In the genomic region with DNA sequence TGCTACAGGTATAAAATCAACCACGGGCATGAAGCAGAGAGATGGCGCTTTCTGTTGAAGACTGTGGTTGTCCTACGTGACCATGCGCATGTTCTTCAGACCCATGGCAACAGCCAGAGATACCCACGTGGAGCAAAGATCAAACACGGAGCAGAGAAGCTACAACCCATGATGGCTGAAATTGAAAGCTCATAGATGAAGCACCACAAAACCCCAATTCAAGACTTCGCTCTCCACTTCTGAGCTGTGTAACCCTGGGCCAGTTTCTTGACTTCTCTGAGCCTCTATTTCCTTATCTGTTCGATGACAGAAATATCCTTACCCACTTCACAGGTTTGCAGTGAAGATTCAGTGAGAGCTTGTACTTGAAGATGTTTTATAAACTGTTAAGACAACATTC, we compare ENCODE assay signal across 14 cellular contexts. TPM values are rescaled to one million over a fixed set of nuclear protein-coding genes. Genes with fewer than 3 reads are reported as not detected.
DNase-seq lines count a peak whose midpoint lies in the region; ATAC-seq and TF ChIP-seq lines count a peak whose summit lies in the region.
"Had no signal": no experiment of that assay in that cellular context is flagged by ENCODE, and none has a peak within 500 bp of the region (broad histone marks: within the 10 kb centered on the region; RNA-seq: fewer than 3 reads in every experiment).

No MANE protein-coding gene starts in this region.

- no peak overlapping the region for H3K4me2 ChIP-seq in IMR-90 (ENCODE audit: low read depth, low read length)
- H3K4me2 ChIP-seq in mesenchymal stem cell (ENCODE audit: low read length, poor library complexity, severe bottlenecking) = no peak overlapping the region
- H3K4me2 ChIP-seq: GM23338 had no signal

- no peak overlapping the region for H3K27ac Mint-ChIP-seq in stimulated activated effector memory CD8-positive, alpha-beta T cell treated with anti-CD3 and anti-CD28 coated beads, Interleukin-12 subunit alpha, Interleukin-12 subunit beta, amount 100 ng/mL, for 72 hours
- H3K27ac Mint-ChIP-seq: CD4-positive, alpha-beta T cell; GM23338 had no signal

- no peak overlapping the region for H3K4ac ChIP-seq in IMR-90 (ENCODE audit: low read depth, low read length)
- H3K4ac ChIP-seq in mesenchymal stem cell (ENCODE audit: low read depth in 1 of 2, low read length in 2 of 2) = no peak overlapping the region

- no peak overlapping the region for H3K18ac ChIP-seq in IMR-90 (ENCODE audit: low read depth, low read length)
- H3K18ac ChIP-seq in mesenchymal stem cell (ENCODE audit: low read depth in 1 of 2, low read length in 2 of 2) = no peak overlapping the region

- no peak for TF ChIP-seq RAD21 in IMR-90 (IDR thresholded peaks at IDR 0.05; ENCODE audit: low read length)

- no peak overlapping the region for H3K56ac ChIP-seq in IMR-90 (ENCODE audit: extremely low read depth, insufficient read depth, low read length)

- H3K14ac ChIP-seq in IMR-90 (replicated peaks; ENCODE audit: low read depth, low read length) (no peak overlapping the region), mesenchymal stem cell (ENCODE audit: low read length in 2 of 2) (no peak overlapping the region)

- peaks cover 13% of the 10 kb centered on the region for H3K4me1 ChIP-seq in cardiac muscle cell (ENCODE audit: low read depth)
- H3K4me1 ChIP-seq in IMR-90 (ENCODE audit: control insufficient read depth, insufficient read depth, low read length) = no peaks in the 10 kb centered on the region
- H3K4me1 ChIP-seq in mesenchymal stem cell (ENCODE audit: control insufficient read depth, insufficient read depth, low read depth, low read length) = peaks cover 6% of the 10 kb centered on the region

- POLR2A ChIA-PET in IMR-90 (lab: Charles Lee; ENCODE audit: unreplicated experiment) = no interaction called here

- H3K23ac ChIP-seq in IMR-90 (ENCODE audit: low read depth, low read length) (no peak overlapping the region), mesenchymal stem cell (ENCODE audit: low read length in 2 of 2) (no peak overlapping the region)

- BruUV-seq in IMR-90 (replicated peaks; lab: Mats Ljungman, UMichigan) = no TSS peak

- H3K9me3 ChIP-seq in cardiac muscle cell (ENCODE audit: low read depth) = no peaks in the 10 kb centered on the region
- H3K9me3 ChIP-seq in IMR-90 (ENCODE audit: control insufficient read depth, insufficient read depth, low read length) = no peaks in the 10 kb centered on the region
- H3K9me3 ChIP-seq in mesenchymal stem cell (ENCODE audit: control insufficient read depth, low read length) = no peaks in the 10 kb centered on the region

- CTCF ChIA-PET in IMR-90 (lab: Yijun Ruan, JAX) = no interaction called here

- H3K9me1 ChIP-seq in IMR-90 (ENCODE audit: insufficient read depth, low read length) = no peaks in the 10 kb centered on the region

- H2BK15ac ChIP-seq in IMR-90 (ENCODE audit: low read depth, low read length) (no peak overlapping the region), mesenchymal stem cell (ENCODE audit: low read depth, poor library complexity, severe bottlenecking) (no peak overlapping the region)

- dilution Hi-C loops in IMR-90 (cut with HindIII; ENCODE audit: low sequenced_read_pairs, unreplicated experiment) = no loop called here

- no peaks in the 10 kb centered on the region for H3K36me3 Mint-ChIP-seq in stimulated activated effector memory CD8-positive, alpha-beta T cell treated with anti-CD3 and anti-CD28 coated beads, Interleukin-12 subunit alpha, Interleukin-12 subunit beta, amount 100 ng/mL, for 72 hours

- no peak overlapping the region for H2AK9ac ChIP-seq in IMR-90 (replicated peaks; ENCODE audit: low read depth, low read length, poor library complexity)

- no peak overlapping the region for H4K5ac ChIP-seq in IMR-90 (ENCODE audit: low read depth, low read length)

- H2BK5ac ChIP-seq in IMR-90 (ENCODE audit: low read depth, low read length, poor library complexity, severe bottlenecking) (no peak overlapping the region), mesenchymal stem cell (ENCODE audit: low read depth, low read length, poor library complexity, severe bottlenecking) (no peak overlapping the region)

- H3K27me3 ChIP-seq in cardiac muscle cell (no peaks in the 10 kb centered on the region), IMR-90 (ENCODE audit: control insufficient read depth, insufficient read depth, low read length) (peaks cover 28% of the 10 kb centered on the region), mesenchymal stem cell (ENCODE audit: control insufficient read depth in 1 of 2, insufficient read depth in 1 of 2, low read length in 2 of 2) (peaks cover 0 to 10% of the 10 kb centered on the region in 2 experiments)

- H2BK20ac ChIP-seq in IMR-90 (ENCODE audit: low read depth, low read length) = no peak overlapping the region

- H3K4me1 Mint-ChIP-seq in stimulated activated effector memory CD8-positive, alpha-beta T cell treated with anti-CD3 and anti-CD28 coated beads, Interleukin-12 subunit alpha, Interleukin-12 subunit beta, amount 100 ng/mL, for 72 hours = peaks cover 6% of the 10 kb centered on the region

- H4K91ac ChIP-seq in IMR-90 (ENCODE audit: insufficient read depth, low read depth, low read length) (no peak overlapping the region), mesenchymal stem cell (ENCODE audit: low read length) (no peak overlapping the region)

- no peak for TF ChIP-seq POLR2A in IMR-90 (IDR thresholded peaks at IDR 0.05; ENCODE audit: low read depth, low read length)

- H3K4me3 Mint-ChIP-seq in stimulated activated effector memory CD8-positive, alpha-beta T cell treated with anti-CD3 and anti-CD28 coated beads, Interleukin-12 subunit alpha, Interleukin-12 subunit beta, amount 100 ng/mL, for 72 hours = no peak overlapping the region
- H3K4me3 Mint-ChIP-seq: CD4-positive, alpha-beta T cell; GM23338 had no signal

- intact Hi-C loops in left ventricle myocardium superior (cut with micrococcal nuclease) (no loop called here), IMR-90 (cut with micrococcal nuclease) (no loop called here)

- H2AFZ ChIP-seq in IMR-90 (replicated peaks; ENCODE audit: low read length, poor library complexity) = peak overlapping the region; percentile 14
- no peak overlapping the region for H2AFZ ChIP-seq in mesenchymal stem cell (ENCODE audit: low read depth, low read length)
- H2AFZ ChIP-seq: GM23338 had no signal

- H2BK12ac ChIP-seq in mesenchymal stem cell (ENCODE audit: low read length in 2 of 2) = no peak overlapping the region

- H2AK5ac ChIP-seq in IMR-90 (ENCODE audit: low read depth, low read length) (no peak overlapping the region), mesenchymal stem cell (ENCODE audit: low read length, severe bottlenecking) (no peak overlapping the region)

- no peaks in the 10 kb centered on the region for H3K9me3 Mint-ChIP-seq in stimulated activated effector memory CD8-positive, alpha-beta T cell treated with anti-CD3 and anti-CD28 coated beads, Interleukin-12 subunit alpha, Interleukin-12 subunit beta, amount 100 ng/mL, for 72 hours
- H3K9me3 Mint-ChIP-seq: CD4-positive, alpha-beta T cell; GM23338 had no signal

- no peaks in the 10 kb centered on the region for H3K79me1 ChIP-seq in IMR-90 (ENCODE audit: low read depth in 1 of 2, low read length in 2 of 2)
- no peaks in the 10 kb centered on the region for H3K79me1 ChIP-seq in mesenchymal stem cell (replicated peaks; ENCODE audit: low read length, poor library complexity, severe bottlenecking)

- ATAC-seq in left ventricle myocardium superior (no peak), IMR-90 (ENCODE audit: low read depth) (no peak)
- peak; percentile 67 for ATAC-seq in stimulated activated effector memory CD8-positive, alpha-beta T cell treated with anti-CD3 and anti-CD28 coated beads, Interleukin-12 subunit alpha, Interleukin-12 subunit beta, amount 100 ng/mL, for 72 hours
- ATAC-seq: GM23338 had no signal

- 100% methylated on average over 1 of the region's 8 CpGs; no CpG with 5 or more reads in 1 of the 2 experiments for WGBS in IMR-90 (ENCODE audit: extremely low coverage in 2 of 2, insufficient read length in 1 of 2), 2 experiments
- WGBS in mesenchymal stem cell = 90% methylated on average over 6 of the region's 8 CpGs

- in situ Hi-C loops in IMR-90 (cut with MboI; ENCODE audit: low sequenced_read_pairs) = no loop called here
- in situ Hi-C loops in GM13977 (cut with MboI; ENCODE audit: low pct_unique_long_range_greater_than_20kb, low sequenced_read_pairs, unreplicated experiment) = no loop called here

- H3K9ac ChIP-seq in IMR-90 (ENCODE audit: low read depth, low read length) = no peak overlapping the region
- no peak overlapping the region for H3K9ac ChIP-seq in mesenchymal stem cell (ENCODE audit: low read length)

- no peaks in the 10 kb centered on the region for H3K36me3 ChIP-seq in cardiac muscle cell
- no peaks in the 10 kb centered on the region for H3K36me3 ChIP-seq in IMR-90 (ENCODE audit: control insufficient read depth, insufficient read depth, low read length)
- H3K36me3 ChIP-seq in mesenchymal stem cell (ENCODE audit: control insufficient read depth in 1 of 2, insufficient read depth in 2 of 2, low read depth in 1 of 2, low read length in 2 of 2) = no peaks in the 10 kb centered on the region

- H3K27ac ChIP-seq in cardiac muscle cell (peak overlapping the region; percentile 64), IMR-90 (ENCODE audit: insufficient read depth, low read length) (no peak overlapping the region), mesenchymal stem cell (ENCODE audit: low read length, poor library complexity, severe bottlenecking) (no peak overlapping the region)

- TF ChIP-seq CTCF in cardiac muscle cell (IDR thresholded peaks at IDR 0.05; ENCODE audit: low read depth, low read length) (no peak), IMR-90 (conservative IDR thresholded peaks at IDR 0.05; ENCODE audit: low read depth, low read length) (no peak), GM13977 (IDR thresholded peaks at IDR 0.05; ENCODE audit: extremely low read depth, insufficient read depth, missing control alignments) (no peak)

- H3K4me3 ChIP-seq in cardiac muscle cell (no peak overlapping the region), IMR-90 (ENCODE audit: insufficient read depth, low read depth, low read length) (no peak overlapping the region), mesenchymal stem cell (ENCODE audit: insufficient read depth in 1 of 2, low read depth in 1 of 2, low read length in 2 of 2) (no peak overlapping the region)
- H3K4me3 ChIP-seq: GM23338 had no signal

- H4K8ac ChIP-seq in IMR-90 (ENCODE audit: low read depth in 2 of 2, low read length in 2 of 2) (no peak overlapping the region), mesenchymal stem cell (ENCODE audit: low read length) (no peak overlapping the region)

- H4K20me1 ChIP-seq in IMR-90 (ENCODE audit: insufficient read depth, low read length) = no peaks in the 10 kb centered on the region

- no peak for DNase-seq in cardiac muscle cell (ENCODE audit: low read depth in 1 of 2, low spot score in 1 of 2)
- no peak for DNase-seq in left ventricle myocardium superior
- DNase-seq in IMR-90 = no peak
- DNase-seq in mesenchymal stem cell = no peak
- DNase-seq in stimulated activated effector memory CD8-positive, alpha-beta T cell treated with anti-CD3 and anti-CD28 coated beads, Interleukin-12 subunit alpha, Interleukin-12 subunit beta, amount 100 ng/mL, for 72 hours (ENCODE audit: low spot score in 2 of 2) = no peak
- DNase-seq in islet precursor cell = no peak
- no peak for DNase-seq in GM13977 (ENCODE audit: low spot score)
- DNase-seq: ACHN; C1 segment of cervical spinal cord; Calu3; CD4-positive, alpha-beta T cell; DMS 273 treated with DMSO at 0.1 percent for 48 hours; H7 had no signal

- H2BK120ac ChIP-seq in IMR-90 (ENCODE audit: low read depth, low read length) = no peak overlapping the region
- peak overlapping the region; percentile 4 for H2BK120ac ChIP-seq in mesenchymal stem cell (ENCODE audit: low read depth, low read length)

RNA-seq across cellular contexts. Expression of a gene that starts 49.6 kb away (rescaled TPM):
- total RNA-seq in cardiac muscle cell = 6.1 and 8.6 TPM in 2 replicates
- 8.5 and 15.6 TPM in 2 replicates for polyA plus RNA-seq in cardiac muscle cell
- 2.6 TPM for total RNA-seq in left ventricle myocardium superior
- 1.9 and 2.0 TPM in 2 replicates for total RNA-seq in IMR-90 (2012; rRNA removed)
- polyA plus RNA-seq in IMR-90 (2012; rRNA removed) = 3.8 and 4.7 TPM in 2 replicates
- 3.7 and 6.4 TPM in 2 replicates for polyA plus RNA-seq in IMR-90 (2012; cell fraction: cytosol; rRNA removed)
- polyA plus RNA-seq in IMR-90 (2012; cell fraction: nucleus; rRNA removed; ENCODE audit: low replicate concordance) = 4.1 and 7.4 TPM in 2 replicates
- 3.7 TPM for polyA plus RNA-seq in mesenchymal stem cell (2013, experiment 1 of 2)
- 3.9 TPM for polyA plus RNA-seq in mesenchymal stem cell (2013, experiment 2 of 2)
